In the genomic region with DNA sequence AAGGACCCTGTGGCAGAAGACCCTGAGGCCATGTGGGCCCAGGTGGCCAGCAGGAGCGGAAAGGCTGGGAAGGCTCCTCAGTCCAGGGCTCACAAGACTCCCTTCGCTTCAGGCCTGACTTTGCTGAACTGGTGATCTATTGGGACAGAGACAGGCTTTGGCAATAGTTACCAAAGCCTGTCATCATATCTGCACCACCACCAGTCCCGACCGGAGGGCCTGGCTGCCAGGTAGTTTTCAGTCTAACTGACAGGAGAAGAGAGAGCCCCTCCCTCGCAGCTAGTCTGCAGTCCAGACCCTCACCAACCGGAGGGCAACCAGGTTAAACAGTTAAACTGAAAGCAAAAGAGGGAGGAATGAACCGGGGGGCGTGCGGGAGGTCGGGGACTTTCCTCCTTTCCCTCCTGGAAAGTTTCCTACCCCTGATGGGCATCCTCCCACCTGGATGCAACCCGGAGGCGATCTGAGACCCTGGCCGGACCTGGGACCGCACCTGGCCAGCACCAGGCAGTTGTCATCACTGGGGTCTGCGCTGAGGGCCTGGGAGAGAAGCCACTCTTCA, we compare ENCODE assay signal across 8 cellular contexts. TPM values are rescaled to one million over a fixed set of nuclear protein-coding genes. Genes with fewer than 3 reads are reported as not detected.
DNase-seq lines count a peak whose midpoint lies in the region; ATAC-seq and TF ChIP-seq lines count a peak whose summit lies in the region.

No MANE protein-coding gene starts in this region.

- H3K36me3 ChIP-seq in duodenal mucosa (ENCODE audit: control insufficient read depth in 1 of 2, insufficient read depth in 2 of 2, low read length in 2 of 2) (no peaks in the 10 kb centered on the region), testis (ENCODE audit: low read depth, missing control alignments) (no peaks in the 10 kb centered on the region)

- H3K9ac ChIP-seq in duodenal mucosa (ENCODE audit: low read depth in 1 of 2, low read length in 2 of 2) = peak overlapping the region; percentile 81 to 98

- TF ChIP-seq POLR2A in testis (IDR thresholded peaks at IDR 0.05) = no peak

- H3K4me1 Mint-ChIP-seq in memory B cell = peaks cover 13% of the 10 kb centered on the region

- peak overlapping the region; percentile 92 for H3K4me3 Mint-ChIP-seq in memory B cell

- peak overlapping the region; percentile 90 for H3K27ac Mint-ChIP-seq in memory B cell

- H3K27me3 ChIP-seq in duodenal mucosa (ENCODE audit: control insufficient read depth in 1 of 2, insufficient read depth in 2 of 2, low read length in 2 of 2) = no peaks in the 10 kb centered on the region
- H3K27me3 ChIP-seq in testis = no peaks in the 10 kb centered on the region

- ATAC-seq in memory B cell (ENCODE audit: low read depth) (no peak), GM21529 (IDR thresholded peaks at IDR 0.05; ENCODE audit: unreplicated experiment) (no peak)

- H3K27me3 Mint-ChIP-seq in memory B cell = no peaks in the 10 kb centered on the region

- no peaks in the 10 kb centered on the region for H3K36me3 Mint-ChIP-seq in memory B cell

- DNase-seq in activated gamma-delta T cell treated with Interleukin-2 at 50 U/mL for 16 hours (peak; percentile 23), activated gamma-delta T cell (lab: John Stamatoyannopoulos, UW) (no peak), HK-2 (ENCODE audit: unreplicated experiment) (peak; percentile 27), memory B cell (ENCODE audit: low spot score in 2 of 2) (peak; percentile 8 to 14), testis (peak; percentile 41)

- peak overlapping the region; percentile 68 for H3K27ac ChIP-seq in VCaP
- H3K27ac ChIP-seq in duodenal mucosa (ENCODE audit: low read depth, low read length) = peak overlapping the region; percentile 74
- peak overlapping the region; percentile 83 to 93 for H3K27ac ChIP-seq in testis

- H3K9me3 ChIP-seq in duodenal mucosa (ENCODE audit: control insufficient read depth in 1 of 2, low read length in 2 of 2) (no peaks in the 10 kb centered on the region), testis (no peaks in the 10 kb centered on the region)

- H3K4me1 ChIP-seq in duodenal mucosa (ENCODE audit: control insufficient read depth in 1 of 2, insufficient read depth in 2 of 2, low read length in 2 of 2) (peaks cover 3 to 20% of the 10 kb centered on the region in 2 donors), testis (peaks cover 3% of the 10 kb centered on the region)

- TF ChIP-seq CTCF in VCaP (conservative IDR thresholded peaks at IDR 0.05) (no peak), testis (IDR thresholded peaks at IDR 0.05) (no peak)

- H3K9me3 Mint-ChIP-seq in memory B cell = no peaks in the 10 kb centered on the region

- intact Hi-C loops in testis (cut with DNase I; ENCODE audit: low total_unique reads) = no loop called here

- 2 to 3% methylated on average over 12 to 15 of the region's 15 CpGs for WGBS in testis, 2 donors

- H3K4me3 ChIP-seq in duodenal mucosa (ENCODE audit: low read depth in 1 of 2, low read length in 2 of 2) (peak overlapping the region; percentile 93 to 94), testis (peak overlapping the region; percentile 84 to 85)

RNA-seq across cellular contexts. Expression of a gene that starts 0.5 kb away (rescaled TPM):
- total RNA-seq in testis = 10 to 100 TPM; 13.1 to 13.7 TPM
- polyA plus RNA-seq in testis (ENCODE audit: insufficient read depth, low read depth, low replicate concordance) = 19.2 TPM

RNA-seq across cellular contexts. Expression of a gene that starts 29.8 kb away (rescaled TPM):
- 10 to 100 TPM; 10.3 to 12.9 TPM for total RNA-seq in testis
- polyA plus RNA-seq in testis (ENCODE audit: insufficient read depth, low read depth, low replicate concordance) = 11.9 TPM

RNA-seq across cellular contexts. Expression of a gene that starts 29.9 kb away (rescaled TPM):
- total RNA-seq in testis = 10 to 100 TPM; 13.7 to 14.3 TPM
- 12.8 TPM for polyA plus RNA-seq in testis (ENCODE audit: insufficient read depth, low read depth, low replicate concordance)
